Comparison of ENCODE assay signal across 1 cellular context in the genomic region with DNA sequence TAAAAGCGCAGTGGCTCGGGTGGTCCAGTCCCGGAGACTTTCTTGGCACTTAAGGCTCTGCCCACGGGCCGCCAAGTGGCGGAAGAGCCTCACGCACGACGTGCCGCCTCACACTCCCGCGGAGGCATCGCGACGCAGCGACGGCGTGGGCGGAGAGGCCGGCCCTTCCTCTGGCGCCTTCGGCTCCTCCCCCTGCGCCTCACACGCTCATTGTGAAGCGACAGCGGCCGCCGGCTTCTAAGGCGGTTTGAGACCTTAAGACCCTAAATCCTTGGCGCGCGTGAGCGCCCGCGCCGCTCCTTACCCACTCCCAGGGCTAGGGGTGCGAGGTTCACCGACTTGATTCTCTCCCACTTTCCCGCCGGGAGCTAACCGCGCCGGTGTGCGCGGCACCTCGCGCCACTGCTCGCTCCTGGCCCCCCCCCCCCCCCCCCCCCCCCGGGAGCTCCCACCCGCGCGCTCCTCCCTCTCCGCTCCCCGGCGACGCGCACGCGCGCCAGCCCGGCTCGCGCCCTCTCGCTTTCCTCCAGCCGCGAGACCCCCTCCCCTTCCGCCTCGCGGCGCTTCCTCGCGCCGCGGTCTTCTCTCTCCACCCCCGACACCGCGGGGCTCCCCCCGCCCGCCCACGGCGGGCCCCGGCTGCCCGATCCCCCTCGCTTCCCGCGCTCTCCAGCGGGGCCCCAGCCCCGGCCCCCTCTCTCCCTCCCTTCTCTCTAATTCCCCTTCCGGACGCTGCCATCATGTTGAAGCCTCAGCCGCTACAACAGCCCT.
TF ChIP-seq lines count a peak whose summit lies in the region.

A gene with protein sequence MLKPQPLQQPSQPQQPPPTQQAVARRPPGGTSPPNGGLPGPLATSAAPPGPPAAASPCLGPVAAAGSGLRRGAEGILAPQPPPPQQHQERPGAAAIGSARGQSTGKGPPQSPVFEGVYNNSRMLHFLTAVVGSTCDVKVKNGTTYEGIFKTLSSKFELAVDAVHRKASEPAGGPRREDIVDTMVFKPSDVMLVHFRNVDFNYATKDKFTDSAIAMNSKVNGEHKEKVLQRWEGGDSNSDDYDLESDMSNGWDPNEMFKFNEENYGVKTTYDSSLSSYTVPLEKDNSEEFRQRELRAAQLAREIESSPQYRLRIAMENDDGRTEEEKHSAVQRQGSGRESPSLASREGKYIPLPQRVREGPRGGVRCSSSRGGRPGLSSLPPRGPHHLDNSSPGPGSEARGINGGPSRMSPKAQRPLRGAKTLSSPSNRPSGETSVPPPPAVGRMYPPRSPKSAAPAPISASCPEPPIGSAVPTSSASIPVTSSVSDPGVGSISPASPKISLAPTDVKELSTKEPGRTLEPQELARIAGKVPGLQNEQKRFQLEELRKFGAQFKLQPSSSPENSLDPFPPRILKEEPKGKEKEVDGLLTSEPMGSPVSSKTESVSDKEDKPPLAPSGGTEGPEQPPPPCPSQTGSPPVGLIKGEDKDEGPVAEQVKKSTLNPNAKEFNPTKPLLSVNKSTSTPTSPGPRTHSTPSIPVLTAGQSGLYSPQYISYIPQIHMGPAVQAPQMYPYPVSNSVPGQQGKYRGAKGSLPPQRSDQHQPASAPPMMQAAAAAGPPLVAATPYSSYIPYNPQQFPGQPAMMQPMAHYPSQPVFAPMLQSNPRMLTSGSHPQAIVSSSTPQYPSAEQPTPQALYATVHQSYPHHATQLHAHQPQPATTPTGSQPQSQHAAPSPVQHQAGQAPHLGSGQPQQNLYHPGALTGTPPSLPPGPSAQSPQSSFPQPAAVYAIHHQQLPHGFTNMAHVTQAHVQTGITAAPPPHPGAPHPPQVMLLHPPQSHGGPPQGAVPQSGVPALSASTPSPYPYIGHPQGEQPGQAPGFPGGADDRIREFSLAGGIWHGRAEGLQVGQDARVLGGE (plus strand): TSS at position 480 of the 771 bp plus-strand sequence. CDS start 261 bp downstream, at position 741.

TF ChIP-seq in neural cell, 6 proteins besides CTCF, POLR2A, EP300 and RAD21 (continued from another document):
- TF ChIP-seq, protein P1, sequence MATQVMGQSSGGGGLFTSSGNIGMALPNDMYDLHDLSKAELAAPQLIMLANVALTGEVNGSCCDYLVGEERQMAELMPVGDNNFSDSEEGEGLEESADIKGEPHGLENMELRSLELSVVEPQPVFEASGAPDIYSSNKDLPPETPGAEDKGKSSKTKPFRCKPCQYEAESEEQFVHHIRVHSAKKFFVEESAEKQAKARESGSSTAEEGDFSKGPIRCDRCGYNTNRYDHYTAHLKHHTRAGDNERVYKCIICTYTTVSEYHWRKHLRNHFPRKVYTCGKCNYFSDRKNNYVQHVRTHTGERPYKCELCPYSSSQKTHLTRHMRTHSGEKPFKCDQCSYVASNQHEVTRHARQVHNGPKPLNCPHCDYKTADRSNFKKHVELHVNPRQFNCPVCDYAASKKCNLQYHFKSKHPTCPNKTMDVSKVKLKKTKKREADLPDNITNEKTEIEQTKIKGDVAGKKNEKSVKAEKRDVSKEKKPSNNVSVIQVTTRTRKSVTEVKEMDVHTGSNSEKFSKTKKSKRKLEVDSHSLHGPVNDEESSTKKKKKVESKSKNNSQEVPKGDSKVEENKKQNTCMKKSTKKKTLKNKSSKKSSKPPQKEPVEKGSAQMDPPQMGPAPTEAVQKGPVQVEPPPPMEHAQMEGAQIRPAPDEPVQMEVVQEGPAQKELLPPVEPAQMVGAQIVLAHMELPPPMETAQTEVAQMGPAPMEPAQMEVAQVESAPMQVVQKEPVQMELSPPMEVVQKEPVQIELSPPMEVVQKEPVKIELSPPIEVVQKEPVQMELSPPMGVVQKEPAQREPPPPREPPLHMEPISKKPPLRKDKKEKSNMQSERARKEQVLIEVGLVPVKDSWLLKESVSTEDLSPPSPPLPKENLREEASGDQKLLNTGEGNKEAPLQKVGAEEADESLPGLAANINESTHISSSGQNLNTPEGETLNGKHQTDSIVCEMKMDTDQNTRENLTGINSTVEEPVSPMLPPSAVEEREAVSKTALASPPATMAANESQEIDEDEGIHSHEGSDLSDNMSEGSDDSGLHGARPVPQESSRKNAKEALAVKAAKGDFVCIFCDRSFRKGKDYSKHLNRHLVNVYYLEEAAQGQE (IDR thresholded peaks at IDR 0.05; ENCODE audit: borderline replicate concordance), result peak; percentile 88
- peak; percentile 84 for TF ChIP-seq MXI1 (conservative IDR thresholded peaks at IDR 0.05; ENCODE audit: poor library complexity, severe bottlenecking)
- peak; percentile 48 for TF ChIP-seq SMC3 (conservative IDR thresholded peaks at IDR 0.05; ENCODE audit: poor library complexity)
- no peak for TF ChIP-seq EZH2 (IDR thresholded peaks at IDR 0.05; ENCODE audit: borderline replicate concordance, insufficient read depth, low read length, poor library complexity, severe bottlenecking)
